Comparison of ENCODE assay signal across 15 cellular contexts in genomic region chr13:29384466-29384865, GRCh38.
"Had no signal": no experiment of that assay in that cellular context is flagged by ENCODE, and none has a peak within 500 bp of the region (broad histone marks: within the 10 kb centered on the region; RNA-seq: fewer than 3 reads in every experiment).

No MANE protein-coding gene starts in this region.

- H3K27ac ChIP-seq: ascending aorta, coronary artery, epithelial cell of prostate, parathyroid adenoma, testis, WERI-Rb-1 had no signal

- H3K4me1 ChIP-seq: ascending aorta, parathyroid adenoma, testis had no signal

- H3K4me3 ChIP-seq: ascending aorta, coronary artery, lung, testis had no signal

- H3K27me3 ChIP-seq: ascending aorta, testis had no signal

- H3K9ac ChIP-seq: parathyroid adenoma had no signal

- DNase-seq: activated CD4-positive, alpha-beta T cell treated with anti-CD3 and anti-CD28 coated beads for 48 hours; activated naive CD4-positive, alpha-beta T cell treated with Interleukin-2 at 50 U/mL for 16 hours; activated naive CD8-positive, alpha-beta T cell treated with anti-CD3 and anti-CD28 coated beads, Interleukin-2, amount 50 U/mL, for 24 hours; effector memory CD4-positive, alpha-beta T cell; naive B cell; stimulated activated CD4-positive, alpha-beta T cell treated with anti-CD3 and anti-CD28 coated beads, Interleukin-15, amount 100 ng/mL, for 24 hours; stimulated activated CD4-positive, alpha-beta T cell treated with anti-CD3 and anti-CD28 coated beads, Interleukin-4, amount 100 ng/mL, for 24 hours; stimulated activated naive CD8-positive, alpha-beta T cell treated with anti-CD3 and anti-CD28 coated beads, Interleukin-15, amount 100 ng/mL, for 72 hours; testis; WERI-Rb-1 had no signal

- H3K79me2 ChIP-seq: parathyroid adenoma had no signal

- ATAC-seq: activated naive CD8-positive, alpha-beta T cell treated with anti-CD3 and anti-CD28 coated beads, Interleukin-2, amount 50 U/mL, for 24 hours; stimulated activated naive CD8-positive, alpha-beta T cell treated with anti-CD3 and anti-CD28 coated beads, Interleukin-15, amount 100 ng/mL, for 72 hours had no signal

- H3K36me3 ChIP-seq: WERI-Rb-1 had no signal
